ENCODE assay signal across 16 cellular contexts in genomic region chr5:176545737-176546509, GRCh38. TPM values are rescaled to one million over a fixed set of nuclear protein-coding genes. Genes with fewer than 3 reads are reported as not detected.
DNase-seq lines count a peak whose midpoint lies in the region; ATAC-seq and TF ChIP-seq lines count a peak whose summit lies in the region.
"Had no signal": no experiment of that assay in that cellular context is flagged by ENCODE, and none has a peak within 500 bp of the region (broad histone marks: within the 10 kb centered on the region; RNA-seq: fewer than 3 reads in every experiment).

No MANE protein-coding gene starts in this region.

- intact Hi-C loops in OCI-LY7 (cut with micrococcal nuclease; ENCODE audit: unreplicated experiment) = no loop called here

- H3K27me3 ChIP-seq in CD8-positive, alpha-beta memory T cell (ENCODE audit: insufficient read depth, low read length, poor library complexity, severe bottlenecking) = no peaks in the 10 kb centered on the region
- no peaks in the 10 kb centered on the region for H3K27me3 ChIP-seq in duodenal mucosa (ENCODE audit: control insufficient read depth in 1 of 2, insufficient read depth in 2 of 2, low read length in 2 of 2)
- H3K27me3 ChIP-seq: pancreas had no signal

- POLR2A ChIA-PET in CD8-positive, alpha-beta memory T cell (lab: Charles Lee) = interaction anchor here (1.3 to 2.7 kb wide), 2 partner anchors 10 to 11 kb away, joined by 3 to 13 read pairs; no protein-coding TSS in a partner anchor
- POLR2A ChIA-PET in OCI-LY7 (lab: Charles Lee) = no interaction called here
- POLR2A ChIA-PET in naive thymus-derived CD8-positive, alpha-beta T cell (lab: Charles Lee) = interaction anchor here (18.0 kb wide), 1 partner anchor 19 kb away, joined by 531 read pairs; no protein-coding TSS in a partner anchor

- no peaks in the 10 kb centered on the region for H3K9me3 Mint-ChIP-seq in CD8-positive, alpha-beta memory T cell
- no peaks in the 10 kb centered on the region for H3K9me3 Mint-ChIP-seq in naive thymus-derived CD8-positive, alpha-beta T cell
- no peaks in the 10 kb centered on the region for H3K9me3 Mint-ChIP-seq in nephron progenitor cell
- H3K9me3 Mint-ChIP-seq: activated T-helper 2 cell treated with anti-CD3 and anti-CD28 coated beads, Interferon-gamma antibody, Interleukin-2, Interleukin-4, amounts not matched to agents 10 μg/mL and 5 μg/mL and 100 μg/mL, durations not matched to agents 14 hours and 24 hours and 36 hours had no signal

- peak overlapping the region; percentile 60 to 98 for H3K9ac ChIP-seq in duodenal mucosa (ENCODE audit: low read depth in 1 of 2, low read length in 2 of 2)

- no peak for ATAC-seq in naive thymus-derived CD8-positive, alpha-beta T cell
- ATAC-seq in GM18868 (IDR thresholded peaks at IDR 0.05; ENCODE audit: unreplicated experiment) = no peak
- ATAC-seq in HG03025 (IDR thresholded peaks at IDR 0.05; ENCODE audit: low FRiP score, unreplicated experiment) = no peak
- ATAC-seq: left lobe of liver, pancreas had no signal

- H3K36me3 Mint-ChIP-seq in CD8-positive, alpha-beta memory T cell = peaks cover 0 to 7% (median 0%) of the 10 kb centered on the region in 3 donors
- no peaks in the 10 kb centered on the region for H3K36me3 Mint-ChIP-seq in naive thymus-derived CD8-positive, alpha-beta T cell
- H3K36me3 Mint-ChIP-seq in nephron progenitor cell (ENCODE audit: low read depth) = no peaks in the 10 kb centered on the region

- H3K27ac ChIP-seq in CD8-positive, alpha-beta memory T cell (ENCODE audit: low read depth, low read length) = no peak overlapping the region
- no peak overlapping the region for H3K27ac ChIP-seq in OCI-LY7 (ENCODE audit: low read depth, low read length, poor library complexity, severe bottlenecking)
- H3K27ac ChIP-seq in duodenal mucosa (ENCODE audit: low read depth, low read length) = peak overlapping the region; percentile 88
- H3K27ac ChIP-seq: pancreas, WERI-Rb-1 had no signal

- no peaks in the 10 kb centered on the region for H3K36me3 ChIP-seq in CD8-positive, alpha-beta memory T cell (ENCODE audit: insufficient read depth, low read length)
- H3K36me3 ChIP-seq in OCI-LY7 (ENCODE audit: insufficient read depth, low read length) = peaks cover 14% of the 10 kb centered on the region; the same call in 1 of the 2 replicates
- no peaks in the 10 kb centered on the region for H3K36me3 ChIP-seq in duodenal mucosa (ENCODE audit: control insufficient read depth in 1 of 2, insufficient read depth in 2 of 2, low read length in 2 of 2)
- H3K36me3 ChIP-seq: pancreas, WERI-Rb-1 had no signal

- H3K79me2 ChIP-seq in OCI-LY7 (ENCODE audit: insufficient read depth, low read depth, low read length) = peaks cover 25% of the 10 kb centered on the region; the same call in 1 of the 2 replicates

- peak overlapping the region; percentile 39 to 98 (median 78) for H3K27ac Mint-ChIP-seq in CD8-positive, alpha-beta memory T cell
- peak overlapping the region in 9 of 10 donors; percentile 19 to 97 (median 91) for H3K27ac Mint-ChIP-seq in naive thymus-derived CD8-positive, alpha-beta T cell
- no peak overlapping the region for H3K27ac Mint-ChIP-seq in nephron progenitor cell
- H3K27ac Mint-ChIP-seq: activated T-helper 2 cell treated with anti-CD3 and anti-CD28 coated beads, Interferon-gamma antibody, Interleukin-2, Interleukin-4, amounts not matched to agents 10 μg/mL and 5 μg/mL and 100 μg/mL, durations not matched to agents 14 hours and 24 hours and 36 hours had no signal

- peaks cover 0 to 1% of the 10 kb centered on the region in 2 donors for H3K27me3 Mint-ChIP-seq in CD8-positive, alpha-beta memory T cell
- no peaks in the 10 kb centered on the region for H3K27me3 Mint-ChIP-seq in naive thymus-derived CD8-positive, alpha-beta T cell
- H3K27me3 Mint-ChIP-seq in nephron progenitor cell (ENCODE audit: low read depth, poor library complexity) = peaks cover 14% of the 10 kb centered on the region

- BruUV-seq in OCI-LY7 (replicated peaks; lab: Mats Ljungman, UMichigan) = no TSS peak

- peaks cover 58% of the 10 kb centered on the region for H3K4me1 ChIP-seq in CD8-positive, alpha-beta memory T cell (ENCODE audit: insufficient read depth, low read length)
- peaks cover 59% of the 10 kb centered on the region for H3K4me1 ChIP-seq in OCI-LY7 (ENCODE audit: insufficient read depth, low read length, poor library complexity, severe bottlenecking)
- peaks cover 23 to 70% of the 10 kb centered on the region in 2 donors for H3K4me1 ChIP-seq in duodenal mucosa (ENCODE audit: control insufficient read depth in 1 of 2, insufficient read depth in 2 of 2, low read length in 2 of 2)

- no peak overlapping the region for H2AFZ ChIP-seq in OCI-LY7 (ENCODE audit: low read length)

- no peaks in the 10 kb centered on the region for H3K9me2 ChIP-seq in OCI-LY7 (ENCODE audit: insufficient read depth, low read length)

- H3K4me2 ChIP-seq in OCI-LY7 (ENCODE audit: low read length) = peak overlapping the region; percentile 98; the same call in 1 of the 2 replicates

- peak overlapping the region in 2 of 7 donors; percentile 36 to 63 for H3K4me3 Mint-ChIP-seq in CD8-positive, alpha-beta memory T cell
- peak overlapping the region in 5 of 10 donors; percentile 12 to 96 (median 36) for H3K4me3 Mint-ChIP-seq in naive thymus-derived CD8-positive, alpha-beta T cell
- H3K4me3 Mint-ChIP-seq in nephron progenitor cell = no peak overlapping the region

- no peak for TF ChIP-seq CTCF in OCI-LY7 (conservative IDR thresholded peaks at IDR 0.05; ENCODE audit: low read length)
- no peak for TF ChIP-seq CTCF in nephron progenitor cell (IDR thresholded peaks at IDR 0.05)

- peaks cover 47 to 73% (median 54%) of the 10 kb centered on the region in 3 donors for H3K4me1 Mint-ChIP-seq in CD8-positive, alpha-beta memory T cell
- H3K4me1 Mint-ChIP-seq in naive thymus-derived CD8-positive, alpha-beta T cell = peaks cover 36 to 69% (median 60%) of the 10 kb centered on the region in 4 donors
- H3K4me1 Mint-ChIP-seq in nephron progenitor cell = peaks cover 35% of the 10 kb centered on the region

- H3K4me3 ChIP-seq in CD8-positive, alpha-beta memory T cell (ENCODE audit: low read length) = no peak overlapping the region
- H3K4me3 ChIP-seq in OCI-LY7 (ENCODE audit: low read depth, low read length, poor library complexity, severe bottlenecking) = no peak overlapping the region
- peak overlapping the region; percentile 44 to 77 for H3K4me3 ChIP-seq in duodenal mucosa (ENCODE audit: low read depth in 1 of 2, low read length in 2 of 2)
- H3K4me3 ChIP-seq: pancreas had no signal

- DNase-seq in CD8-positive, alpha-beta memory T cell = no peak
- DNase-seq in OCI-LY7 (ENCODE audit: low spot score) (no peak), nephron progenitor cell (no peak), NCI-H187 (lab: John Stamatoyannopoulos, UW) (no peak)
- peak in 1 of 10 donors; percentile 55 for DNase-seq in naive thymus-derived CD8-positive, alpha-beta T cell
- DNase-seq: amygdala; GOT3; KBM-7; stimulated activated CD4-positive, alpha-beta T cell treated with anti-CD3 and anti-CD28 coated beads, Interleukin-2, amount 100 ng/mL, for 24 hours; WERI-Rb-1 had no signal

- CTCF ChIA-PET in CD8-positive, alpha-beta memory T cell (lab: Charles Lee) = interaction anchor here (0.5 to 6.4 kb wide), 3 partner anchors 14 to 129 kb away, joined by 3 to 90 read pairs (median 39); partner anchors contain the start of gene CLTB
- CTCF ChIA-PET in OCI-LY7 (lab: Charles Lee; ENCODE audit: unreplicated experiment) = interaction anchor here (1.2 kb wide), 1 partner anchor 12 kb away, joined by 3 read pairs; no protein-coding TSS in a partner anchor

- H4K20me1 ChIP-seq in OCI-LY7 (ENCODE audit: insufficient read depth, low read length) = no peaks in the 10 kb centered on the region

- no peaks in the 10 kb centered on the region for H3K9me3 ChIP-seq in CD8-positive, alpha-beta memory T cell (ENCODE audit: low read length)
- H3K9me3 ChIP-seq in OCI-LY7 (ENCODE audit: low read length) (no peaks in the 10 kb centered on the region), duodenal mucosa (ENCODE audit: control insufficient read depth in 1 of 2, low read length in 2 of 2) (no peaks in the 10 kb centered on the region)
- H3K9me3 ChIP-seq: pancreas had no signal

RNA-seq across cellular contexts. Expression of gene CDHR2, which starts 3.2 kb away (rescaled TPM):
- total RNA-seq in CD8-positive, alpha-beta memory T cell = 1 to 10 TPM in 1 of 2 experiments, under 1 TPM in 1; 0.49 to 1.1 TPM
- polyA plus RNA-seq in CD8-positive, alpha-beta memory T cell = not detected
- total RNA-seq in OCI-LY7 (2014; rRNA removed; shearing (Covaris generic)) = 0.25 and 0.33 TPM in 2 replicates
- 2.8 and 3.8 TPM in 2 replicates for total RNA-seq in OCI-LY7 (2022)
- 1 to 10 TPM; 3.6 to 4.8 TPM for total RNA-seq in naive thymus-derived CD8-positive, alpha-beta T cell
- under 1 TPM in 1 of 3 donors, not detected in 2; 0.26 TPM for polyA plus RNA-seq in naive thymus-derived CD8-positive, alpha-beta T cell

RNA-seq across cellular contexts. Expression of gene RNF44, which starts 8.7 kb away (rescaled TPM):
- 10 to 100 TPM; 54.6 to 56.8 TPM for total RNA-seq in CD8-positive, alpha-beta memory T cell
- polyA plus RNA-seq in CD8-positive, alpha-beta memory T cell = 4.3 TPM
- 47.4 and 61.2 TPM in 2 replicates for total RNA-seq in OCI-LY7 (2014; rRNA removed; shearing (Covaris generic))
- 164 and 207 TPM in 2 replicates for total RNA-seq in OCI-LY7 (2022)
- 100 to 1,000 TPM; 271 to 281 TPM for total RNA-seq in naive thymus-derived CD8-positive, alpha-beta T cell
- 1 to 10 TPM; 1.2 to 4.1 (median 3.2) TPM for polyA plus RNA-seq in naive thymus-derived CD8-positive, alpha-beta T cell

Comparison
In these comparisons a context has a peak if more than half of its experiments do, and no peak if none do; other contexts are left out.
1. H3K4me3 ChIP-seq: peak in duodenal mucosa (2 of 2); none in CD8-positive, alpha-beta memory T cell (single experiment) and OCI-LY7 (single experiment).